13 cellular contexts compared by ENCODE assay signal in genomic region chr13:73303858-73304257, GRCh38.
DNase-seq lines count a peak whose midpoint lies in the region; ATAC-seq and TF ChIP-seq lines count a peak whose summit lies in the region.
"Had no signal": no experiment of that assay in that cellular context is flagged by ENCODE, and none has a peak within 500 bp of the region (broad histone marks: within the 10 kb centered on the region; RNA-seq: fewer than 3 reads in every experiment).

No MANE protein-coding gene starts in this region.

- H3K36me3 ChIP-seq in brain microvascular endothelial cell (replicated peaks) (no peaks in the 10 kb centered on the region), Peyer's patch (no peaks in the 10 kb centered on the region)
- H3K36me3 ChIP-seq: neutrophil had no signal

- no peaks in the 10 kb centered on the region for H3K9me3 ChIP-seq in Peyer's patch
- H3K9me3 ChIP-seq: neutrophil had no signal

- ATAC-seq in GM18867 (IDR thresholded peaks at IDR 0.05; ENCODE audit: unreplicated experiment) (peak; percentile 50), HG02981 (IDR thresholded peaks at IDR 0.05; ENCODE audit: unreplicated experiment) (no peak)
- ATAC-seq: left ventricle myocardium superior had no signal

- H3K4me1 ChIP-seq in Peyer's patch, result no peaks in the 10 kb centered on the region

- in situ Hi-C loops in brain microvascular endothelial cell (cut with HindIII; ENCODE audit: low pct_ligation_motif_present, low sequenced_read_pairs), result no loop called here

- no peak overlapping the region for H3K4me3 ChIP-seq in brain microvascular endothelial cell (ENCODE audit: low read depth, low read length)
- H3K4me3 ChIP-seq in Peyer's patch, result no peak overlapping the region

- H3K27ac ChIP-seq in brain microvascular endothelial cell (no peak overlapping the region), Peyer's patch (no peak overlapping the region)
- H3K27ac ChIP-seq: neutrophil had no signal

- TF ChIP-seq CTCF in brain microvascular endothelial cell (IDR thresholded peaks at IDR 0.05; ENCODE audit: low read depth, low read length, missing control alignments) (no peak), Peyer's patch (IDR thresholded peaks at IDR 0.05) (no peak)

- DNase-seq in HS-5 (ENCODE audit: low read depth) (peak; percentile 45), brain microvascular endothelial cell (peak; percentile 11), Peyer's patch (no peak), NCI-H146 (lab: John Stamatoyannopoulos, UW) (no peak)
- peak; percentile 5 for DNase-seq in stimulated activated CD4-positive, alpha-beta T cell treated with anti-CD3 and anti-CD28 coated beads, Interleukin-12 subunit alpha, Interleukin-12 subunit beta, amount 100 ng/mL, for 4 hours
- no peak for DNase-seq in NK-92 treated with Interleukin-12 subunit alpha and Interleukin-12 subunit beta, amount 100 ng/mL, for 24 hours (lab: John Stamatoyannopoulos, UW)
- DNase-seq: glutamatergic neuron, left ventricle myocardium superior, SHP77, substantia nigra had no signal

- no peak for TF ChIP-seq POLR2A in Peyer's patch (IDR thresholded peaks at IDR 0.05)

- H3K27me3 ChIP-seq in brain microvascular endothelial cell (replicated peaks) (no peaks in the 10 kb centered on the region), Peyer's patch (no peaks in the 10 kb centered on the region)
- H3K27me3 ChIP-seq: neutrophil had no signal

Comparison
In these comparisons a context has a peak if more than half of its experiments do, and no peak if none do; other contexts are left out.
1. DNase-seq: peak in HS-5 (single experiment), brain microvascular endothelial cell (single experiment) and stimulated activated CD4-positive, alpha-beta T cell treated with anti-CD3 and anti-CD28 coated beads, Interleukin-12 subunit alpha, Interleukin-12 subunit beta, amount 100 ng/mL, for 4 hours (single experiment); none in Peyer's patch (0 of 3), NCI-H146 (single experiment) and NK-92 treated with Interleukin-12 subunit alpha and Interleukin-12 subunit beta, amount 100 ng/mL, for 24 hours (single experiment).